15 cellular contexts compared by ENCODE assay signal in the genomic region with DNA sequence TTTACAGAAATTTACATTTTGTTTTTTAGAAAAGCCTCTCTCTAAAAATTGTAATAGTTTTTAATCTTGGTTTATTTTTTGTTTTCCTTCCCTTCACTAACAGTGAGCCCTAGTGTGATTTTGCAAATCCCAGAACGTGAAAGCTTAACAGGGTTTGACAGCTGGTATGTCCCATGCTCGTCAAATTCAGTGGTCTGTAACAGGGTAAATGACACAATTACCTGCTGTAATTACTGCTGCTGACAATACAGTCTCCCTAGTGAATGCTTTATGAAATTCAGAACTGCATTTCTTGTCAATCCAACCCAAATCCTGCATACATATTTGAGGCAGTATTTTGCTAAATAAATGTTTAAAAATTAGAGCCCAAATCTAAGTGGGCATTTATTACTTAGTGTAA.
DNase-seq lines count a peak whose midpoint lies in the region; ATAC-seq, FAIRE-seq and TF ChIP-seq lines count a peak whose summit lies in the region.
"Had no signal": no experiment of that assay in that cellular context is flagged by ENCODE, and none has a peak within 500 bp of the region (broad histone marks: within the 10 kb centered on the region; RNA-seq: fewer than 3 reads in every experiment).

No MANE protein-coding gene starts in this region.

- TF ChIP-seq RAD21 in neural cell (conservative IDR thresholded peaks at IDR 0.05): no peak

- no peaks in the 10 kb centered on the region for H3K9me2 ChIP-seq in neural cell (ENCODE audit: insufficient read depth, low read length)

- H3K4me2 ChIP-seq in neural cell (ENCODE audit: low read length): no peak overlapping the region

- no peaks in the 10 kb centered on the region for H3K9me3 ChIP-seq in neural cell (ENCODE audit: low read length)

- no peak for ATAC-seq in stimulated activated naive CD8-positive, alpha-beta T cell treated with anti-CD3 and anti-CD28 coated beads, Interleukin-15, Interleukin-2, amounts not matched to agents 100 U/mL and 50 U/mL, for 24 hours
- ATAC-seq: HCT116 had no signal

- no peak overlapping the region for H3K27ac ChIP-seq in neural cell (ENCODE audit: low read length)

- TF ChIP-seq EP300 in neural cell (conservative IDR thresholded peaks at IDR 0.05; ENCODE audit: poor library complexity, severe bottlenecking): peak; percentile 76

- no peak overlapping the region for H3K4me3 ChIP-seq in neural cell (ENCODE audit: low read length)

- TF ChIP-seq CTCF in neural cell (IDR thresholded peaks at IDR 0.05; ENCODE audit: poor library complexity, severe bottlenecking) (no peak), D721Med (IDR thresholded peaks at IDR 0.05; ENCODE audit: insufficient read depth, missing control alignments) (no peak)

- H3K79me2 ChIP-seq in neural cell (replicated peaks; ENCODE audit: insufficient read depth, low read length): no peaks in the 10 kb centered on the region

- H3K27me3 ChIP-seq in neural cell (ENCODE audit: insufficient read depth, low read depth, low read length): no peaks in the 10 kb centered on the region

- no peaks in the 10 kb centered on the region for H3F3A ChIP-seq in neural cell (ENCODE audit: insufficient read depth, low read length, poor library complexity, severe bottlenecking)

- peak; percentile 34 to 68 for DNase-seq in NCI-H2081 (lab: John Stamatoyannopoulos, UW)
- DNase-seq in NCI-H2081 treated with DMSO at 0.1 percent for 48 hours (lab: John Stamatoyannopoulos, UW): no peak
- DNase-seq in NCI-H1694 treated with DMSO at 0.1 percent for 48 hours (lab: John Stamatoyannopoulos, UW): peak; percentile 74
- peak; percentile 27 for DNase-seq in NCI-H82 treated with DMSO at 0.1 percent for 48 hours (lab: John Stamatoyannopoulos, UW; ENCODE audit: unreplicated experiment)
- no peak for DNase-seq in D721Med (ENCODE audit: insufficient read length, low spot score)
- DNase-seq in stimulated activated naive CD8-positive, alpha-beta T cell treated with anti-CD3 and anti-CD28 coated beads, Interleukin-15, Interleukin-2, amounts not matched to agents 100 U/mL and 50 U/mL, for 24 hours: no peak
- DNase-seq in globus pallidus (ENCODE audit: low spot score): no peak
- DNase-seq: 8988T, C1 segment of cervical spinal cord, SIG-M5, SW 1271 had no signal

- H3K9ac ChIP-seq in neural cell (ENCODE audit: low read length): no peak overlapping the region

- FAIRE-seq in D721Med (lab: Jason Lieb, UNC): no peak
- FAIRE-seq: HTR-8/SVneo, RCC 7860 had no signal

- H2AFZ ChIP-seq in neural cell (ENCODE audit: low read depth, low read length): no peak overlapping the region

- H3K36me3 ChIP-seq in neural cell (ENCODE audit: insufficient read depth, low read length): no peaks in the 10 kb centered on the region

- H4K20me1 ChIP-seq in neural cell (ENCODE audit: insufficient read depth): no peaks in the 10 kb centered on the region

TF ChIP-seq in neural cell, 6 proteins besides CTCF, POLR2A, EP300 and RAD21:
- no peak for TF ChIP-seq REST (IDR thresholded peaks at IDR 0.05; ENCODE audit: borderline replicate concordance)
- TF ChIP-seq POLR2AphosphoS5 (IDR thresholded peaks at IDR 0.05): peak; percentile 83
- no peak for TF ChIP-seq TAF1 (IDR thresholded peaks at IDR 0.05; ENCODE audit: low read depth)
TF ChIP-seq in neural cell: peak in this region for 1.

Comparison
In these comparisons a context has a peak if more than half of its experiments do, and no peak if none do; other contexts are left out.
1. DNase-seq: peak in NCI-H2081 (2 of 2), NCI-H1694 treated with DMSO at 0.1 percent for 48 hours (single experiment) and NCI-H82 treated with DMSO at 0.1 percent for 48 hours (single experiment); none in NCI-H2081 treated with DMSO at 0.1 percent for 48 hours (single experiment), D721Med (single experiment), stimulated activated naive CD8-positive, alpha-beta T cell treated with anti-CD3 and anti-CD28 coated beads, Interleukin-15, Interleukin-2, amounts not matched to agents 100 U/mL and 50 U/mL, for 24 hours (single experiment) and globus pallidus (single experiment).